In genomic region chr7:105429746-105430612, GRCh38 we compare ENCODE assay signal across 8 cellular contexts. TPM values are rescaled to one million over a fixed set of nuclear protein-coding genes. Genes with fewer than 3 reads are reported as not detected.
A peak's percentile ranks its signal among the peaks of the same experiment; 100 is the strongest.
DNase-seq lines count a peak whose midpoint lies in the region; ATAC-seq lines count a peak whose summit lies in the region.

No MANE protein-coding gene starts in this region.

- no peaks in the 10 kb centered on the region for H3K9me3 Mint-ChIP-seq in stimulated activated naive B cell treated with anti-CD40 and anti-IgM and Interleukin-4, amounts not matched to agents 10 μg/mL and 1 μg/mL and 100 μg/mL, for 72 hours

- no peak overlapping the region for H3K4me3 Mint-ChIP-seq in stimulated activated naive B cell treated with anti-CD40 and anti-IgM and Interleukin-4, amounts not matched to agents 10 μg/mL and 1 μg/mL and 100 μg/mL, for 72 hours

- DNase-seq in SIG-M5 treated with dmso at 0.1 percent for 504 hours (lab: John Stamatoyannopoulos, UW; ENCODE audit: unreplicated experiment) (peak; percentile 54), SIG-M5 (lab: John Stamatoyannopoulos, UW) (no peak), LHCN-M2 (ENCODE audit: low read depth) (peak; percentile 59), SW480 (ENCODE audit: low spot score) (peak; percentile 88), T47D (ENCODE audit: low read depth in 1 of 2, low spot score in 1 of 2) (peak; percentile 43 to 74), left kidney (ENCODE audit: low read depth, low spot score) (peak; percentile 64), midbrain (lab: John Stamatoyannopoulos, UW) (no peak)
- DNase-seq in stimulated activated naive B cell treated with anti-CD40 and anti-IgM and Interleukin-4, amounts not matched to agents 10 μg/mL and 1 μg/mL and 100 μg/mL, for 72 hours = no peak

- H3K36me3 Mint-ChIP-seq in stimulated activated naive B cell treated with anti-CD40 and anti-IgM and Interleukin-4, amounts not matched to agents 10 μg/mL and 1 μg/mL and 100 μg/mL, for 72 hours = no peaks in the 10 kb centered on the region

- H3K4me1 Mint-ChIP-seq in stimulated activated naive B cell treated with anti-CD40 and anti-IgM and Interleukin-4, amounts not matched to agents 10 μg/mL and 1 μg/mL and 100 μg/mL, for 72 hours = peaks cover 0 to 1% of the 10 kb centered on the region in 2 donors

- no peaks in the 10 kb centered on the region for H3K27me3 Mint-ChIP-seq in stimulated activated naive B cell treated with anti-CD40 and anti-IgM and Interleukin-4, amounts not matched to agents 10 μg/mL and 1 μg/mL and 100 μg/mL, for 72 hours

- in situ Hi-C loops in T47D (cut with HindIII; ENCODE audit: low pct_unique_long_range_greater_than_20kb, low sequenced_read_pairs) = no loop called here

- peak overlapping the region; percentile 14 for H3K27ac Mint-ChIP-seq in stimulated activated naive B cell treated with anti-CD40 and anti-IgM and Interleukin-4, amounts not matched to agents 10 μg/mL and 1 μg/mL and 100 μg/mL, for 72 hours

- peak; percentile 44 to 48 for ATAC-seq in stimulated activated naive B cell treated with anti-CD40 and anti-IgM and Interleukin-4, amounts not matched to agents 10 μg/mL and 1 μg/mL and 100 μg/mL, for 72 hours (replicated peaks)

RNA-seq across cellular contexts. Expression of gene SRPK2, which starts 41.3 kb away (rescaled TPM):
- 42.6 and 47.2 TPM in 2 replicates for total RNA-seq in LHCN-M2 (2014; rRNA removed)
- polyA plus RNA-seq in LHCN-M2 (2012) = 26.8 TPM

Comparison
In these comparisons a context has a peak if more than half of its experiments do, and no peak if none do; other contexts are left out.
1. DNase-seq: peak in SIG-M5 treated with dmso at 0.1 percent for 504 hours (single experiment), LHCN-M2 (single experiment), SW480 (single experiment), T47D (2 of 2) and left kidney (single experiment); none in SIG-M5 (single experiment), stimulated activated naive B cell treated with anti-CD40 and anti-IgM and Interleukin-4, amounts not matched to agents 10 μg/mL and 1 μg/mL and 100 μg/mL, for 72 hours (single experiment) and midbrain (single experiment).